In the genomic region with DNA sequence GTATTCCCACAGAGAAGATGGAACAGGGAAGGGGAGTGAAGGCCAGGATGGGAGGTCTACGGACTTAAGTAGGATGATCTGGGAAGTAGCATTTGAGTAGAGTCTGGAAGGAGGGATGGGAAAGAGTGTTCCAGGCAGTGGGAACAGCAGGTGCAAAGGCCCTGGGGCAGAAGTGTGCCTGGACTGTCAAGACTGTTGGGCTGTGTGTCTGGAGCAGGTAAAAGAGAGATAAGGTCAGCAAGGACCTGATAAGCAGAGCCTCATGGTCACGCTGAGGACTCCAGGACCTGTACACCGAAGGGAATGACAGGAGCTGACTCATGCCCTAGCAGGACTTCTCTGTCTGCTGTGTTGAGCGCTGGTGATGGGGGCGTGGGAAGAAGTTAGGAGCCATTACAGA, we compare ENCODE assay signal across 18 cellular contexts. TPM values are rescaled to one million over a fixed set of nuclear protein-coding genes. Genes with fewer than 3 reads are reported as not detected.
"Had no signal": no experiment of that assay in that cellular context is flagged by ENCODE, and none has a peak within 500 bp of the region (broad histone marks: within the 10 kb centered on the region; RNA-seq: fewer than 3 reads in every experiment).

No MANE protein-coding gene starts in this region.

- H3K9me3 ChIP-seq: colonic mucosa, mucosa of descending colon, ovary, right atrium auricular region, sigmoid colon, stomach, thoracic aorta, transverse colon had no signal

- H3K4me1 ChIP-seq: colonic mucosa, right atrium auricular region, sigmoid colon, transverse colon had no signal

- H3K9me3 Mint-ChIP-seq: naive thymus-derived CD8-positive, alpha-beta T cell had no signal

- H3K36me3 ChIP-seq: colonic mucosa, ovary, right atrium auricular region, sigmoid colon, stomach, thoracic aorta, transverse colon had no signal

- ATAC-seq: naive thymus-derived CD8-positive, alpha-beta T cell had no signal

- DNase-seq: colonic mucosa; dermis blood vessel endothelial cell; erythroblast; foreskin melanocyte; naive thymus-derived CD8-positive, alpha-beta T cell; ovary; sigmoid colon; stimulated activated naive CD4-positive, alpha-beta T cell; substantia nigra had no signal

- H3K27ac ChIP-seq: colonic mucosa, hepatocyte, ovary, right atrium auricular region, sigmoid colon, stomach, thoracic aorta, transverse colon had no signal

- H3K4me3 Mint-ChIP-seq: naive thymus-derived CD8-positive, alpha-beta T cell had no signal

- H3K36me3 Mint-ChIP-seq: naive thymus-derived CD8-positive, alpha-beta T cell had no signal

- FAIRE-seq: endothelial cell of umbilical vein had no signal

- H3K4me3 ChIP-seq: colonic mucosa, hepatocyte, mucosa of descending colon, ovary, right atrium auricular region, sigmoid colon, stomach, thoracic aorta, transverse colon had no signal

RNA-seq across cellular contexts. Expression of a gene that starts 0.7 kb away (rescaled TPM):
- total RNA-seq: endothelial cell of umbilical vein; kidney epithelial cell; mesenteric fat pad; naive thymus-derived CD8-positive, alpha-beta T cell; right atrium auricular region; sigmoid colon; thoracic aorta had no signal
- polyA plus RNA-seq: endothelial cell of umbilical vein; naive thymus-derived CD8-positive, alpha-beta T cell had no signal
